ENCODE assay signal across 14 cellular contexts in the genomic region with DNA sequence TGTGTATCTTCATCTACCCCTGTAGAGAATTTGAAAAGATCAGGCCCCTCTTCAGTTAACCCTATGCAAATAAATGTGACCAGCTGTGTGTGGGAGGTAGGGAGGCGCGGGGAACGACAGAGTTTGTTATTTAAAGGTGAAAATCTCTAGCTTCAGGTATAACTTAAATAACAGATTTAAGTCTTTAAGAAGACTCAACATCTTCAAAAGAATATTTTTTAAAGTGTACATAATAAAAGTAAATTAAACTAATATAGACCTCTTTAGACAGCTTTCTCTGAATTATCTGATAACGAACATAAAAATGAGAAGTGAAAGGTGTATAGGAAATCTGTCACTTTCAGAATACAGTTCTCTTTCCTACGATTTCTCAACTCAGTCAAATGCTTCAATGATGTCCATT. TPM values are rescaled to one million over a fixed set of nuclear protein-coding genes. Genes with fewer than 3 reads are reported as not detected.
DNase-seq lines count a peak whose midpoint lies in the region; ATAC-seq lines count a peak whose summit lies in the region.
"Had no signal": no experiment of that assay in that cellular context is flagged by ENCODE, and none has a peak within 500 bp of the region (broad histone marks: within the 10 kb centered on the region; RNA-seq: fewer than 3 reads in every experiment).

No MANE protein-coding gene starts in this region.

- intact Hi-C loops in activated CD4-positive, alpha-beta T cell treated with anti-CD3 and anti-CD28 coated beads for 36 hours (cut with DNase I, micrococcal nuclease): no loop called here

- no peaks in the 10 kb centered on the region for H3K27me3 Mint-ChIP-seq in activated CD4-positive, alpha-beta T cell treated with anti-CD3 and anti-CD28 coated beads for 36 hours
- H3K27me3 Mint-ChIP-seq in T-helper 17 cell: no peaks in the 10 kb centered on the region
- H3K27me3 Mint-ChIP-seq: activated T-cell treated with anti-CD3 and anti-CD28 coated beads, Interleukin-2, amount 50 U/mL, for 24 hours had no signal

- CTCF ChIA-PET in activated CD4-positive, alpha-beta T cell treated with anti-CD3 and anti-CD28 coated beads for 36 hours (lab: Charles Lee): no interaction called here

- H3K4me3 Mint-ChIP-seq in activated CD4-positive, alpha-beta T cell treated with anti-CD3 and anti-CD28 coated beads for 36 hours: no peak overlapping the region
- H3K4me3 Mint-ChIP-seq in T-helper 17 cell: no peak overlapping the region
- H3K4me3 Mint-ChIP-seq: activated T-cell treated with anti-CD3 and anti-CD28 coated beads, Interleukin-2, amount 50 U/mL, for 24 hours had no signal

- POLR2A ChIA-PET in activated CD4-positive, alpha-beta T cell treated with anti-CD3 and anti-CD28 coated beads for 36 hours (lab: Charles Lee): no interaction called here

- no peaks in the 10 kb centered on the region for H3K4me1 Mint-ChIP-seq in activated CD4-positive, alpha-beta T cell treated with anti-CD3 and anti-CD28 coated beads for 36 hours
- no peaks in the 10 kb centered on the region for H3K4me1 Mint-ChIP-seq in T-helper 17 cell

- DNase-seq in germinal center (ENCODE audit: low spot score) (peak; percentile 23), SW 1271 (lab: John Stamatoyannopoulos, UW) (no peak), T-helper 17 cell (no peak), 8988T (no peak)
- DNase-seq in activated CD4-positive, alpha-beta T cell treated with anti-CD3 and anti-CD28 coated beads for 36 hours: no peak
- DNase-seq: activated T-cell treated with anti-CD3 and anti-CD28 coated beads, Interleukin-2, amount 50 U/mL, for 24 hours; occipital lobe; stimulated activated CD4-positive, alpha-beta T cell treated with anti-CD3 and anti-CD28 coated beads, Interleukin-2, amount 100 ng/mL, for 48 hours; T-helper 9 cell; testis had no signal

- H3K9me3 ChIP-seq in T-helper 17 cell (ENCODE audit: control insufficient read depth, low read length, poor library complexity, severe bottlenecking): no peaks in the 10 kb centered on the region
- H3K9me3 ChIP-seq: testis had no signal

- H3K27ac Mint-ChIP-seq in activated CD4-positive, alpha-beta T cell treated with anti-CD3 and anti-CD28 coated beads for 36 hours: no peak overlapping the region
- H3K27ac Mint-ChIP-seq in T-helper 17 cell: no peak overlapping the region
- H3K27ac Mint-ChIP-seq: activated T-cell treated with anti-CD3 and anti-CD28 coated beads, Interleukin-2, amount 50 U/mL, for 24 hours had no signal

- ATAC-seq in GM19025 (IDR thresholded peaks at IDR 0.05; ENCODE audit: low read depth, unreplicated experiment) (peak; percentile 88), GM21825 (IDR thresholded peaks at IDR 0.05; ENCODE audit: unreplicated experiment) (peak; percentile 95), HG03175 (IDR thresholded peaks at IDR 0.05; ENCODE audit: unreplicated experiment) (peak; percentile 97), T-helper 17 cell (no peak)
- no peak for ATAC-seq in activated CD4-positive, alpha-beta T cell treated with anti-CD3 and anti-CD28 coated beads for 36 hours

- H3K36me3 Mint-ChIP-seq in activated CD4-positive, alpha-beta T cell treated with anti-CD3 and anti-CD28 coated beads for 36 hours (ENCODE audit: low read depth): peaks cover 2% of the 10 kb centered on the region
- peaks cover 4% of the 10 kb centered on the region for H3K36me3 Mint-ChIP-seq in T-helper 17 cell (ENCODE audit: low read depth)

- no peaks in the 10 kb centered on the region for H3K9me3 Mint-ChIP-seq in activated CD4-positive, alpha-beta T cell treated with anti-CD3 and anti-CD28 coated beads for 36 hours (ENCODE audit: low read depth)
- H3K9me3 Mint-ChIP-seq: activated T-cell treated with anti-CD3 and anti-CD28 coated beads, Interleukin-2, amount 50 U/mL, for 24 hours had no signal

RNA-seq across cellular contexts. Expression of a gene that starts 16.0 kb away (rescaled TPM):
- not detected for total RNA-seq in activated CD4-positive, alpha-beta T cell treated with anti-CD3 and anti-CD28 coated beads for 36 hours
- total RNA-seq in T-helper 17 cell: not detected
- total RNA-seq: cardiac septum, occipital lobe, testis had no signal

Comparison
In these comparisons a context has a peak if more than half of its experiments do, and no peak if none do; other contexts are left out.
1. ATAC-seq: peak in GM19025 (single experiment), GM21825 (single experiment) and HG03175 (single experiment); none in activated CD4-positive, alpha-beta T cell treated with anti-CD3 and anti-CD28 coated beads for 36 hours (single experiment) and T-helper 17 cell (single experiment).